21 cellular contexts compared by ENCODE assay signal in the genomic region with DNA sequence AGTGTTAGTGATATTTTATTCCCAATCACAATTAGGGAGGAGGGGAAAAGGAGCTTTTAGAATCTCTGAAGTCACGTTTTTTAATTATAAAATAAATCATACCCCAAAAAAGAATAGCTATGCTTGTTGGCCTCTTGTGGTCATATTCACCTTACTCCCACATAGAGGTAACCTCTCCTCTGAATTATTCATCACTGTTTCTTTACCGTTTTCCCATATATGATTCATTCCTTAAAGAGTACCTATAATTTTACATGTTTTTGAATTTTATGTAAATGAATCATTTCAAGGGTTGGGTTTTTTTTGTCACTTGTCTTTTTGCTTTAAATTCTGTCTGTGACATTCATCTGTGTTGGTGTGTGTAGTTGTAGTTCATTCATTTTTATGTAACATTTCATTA. TPM values are rescaled to one million over a fixed set of nuclear protein-coding genes. Genes with fewer than 3 reads are reported as not detected.
"Had no signal": no experiment of that assay in that cellular context is flagged by ENCODE, and none has a peak within 500 bp of the region (broad histone marks: within the 10 kb centered on the region; RNA-seq: fewer than 3 reads in every experiment).

No MANE protein-coding gene starts in this region.

- H3K27ac Mint-ChIP-seq: dendritic cell treated with granulocyte-macrophage colony-stimulating factor and Interleukin-4, amounts not matched to agents 40 ng/mL and 50 ng/mL, for 4 days; effector memory CD8-positive, alpha-beta T cell; naive thymus-derived CD8-positive, alpha-beta T cell; stimulated activated memory B cell treated with anti-CD40 and anti-IgM and Interleukin-4, amounts not matched to agents 10 μg/mL and 1 μg/mL and 100 μg/mL, for 72 hours had no signal

- H3K9me3 ChIP-seq: esophagus squamous epithelium, gastroesophageal sphincter, mucosa of descending colon, neutrophil, psoas muscle, right lobe of liver had no signal

- H3K36me3 ChIP-seq: esophagus squamous epithelium, gastroesophageal sphincter, neutrophil, right lobe of liver had no signal

- H3K4me3 Mint-ChIP-seq: dendritic cell treated with granulocyte-macrophage colony-stimulating factor and Interleukin-4, amounts not matched to agents 40 ng/mL and 50 ng/mL, for 4 days; effector memory CD8-positive, alpha-beta T cell; stimulated activated memory B cell treated with anti-CD40 and anti-IgM and Interleukin-4, amounts not matched to agents 10 μg/mL and 1 μg/mL and 100 μg/mL, for 72 hours had no signal

- H3K27me3 ChIP-seq: neutrophil, right lobe of liver had no signal

- H3K27ac ChIP-seq: esophagus squamous epithelium, gastroesophageal sphincter, neutrophil, psoas muscle, right lobe of liver had no signal

- H3K36me3 Mint-ChIP-seq: naive thymus-derived CD8-positive, alpha-beta T cell had no signal

- H3K4me3 ChIP-seq: esophagus squamous epithelium, gastroesophageal sphincter, mucosa of descending colon, psoas muscle, right lobe of liver had no signal

- H3K27me3 Mint-ChIP-seq: dendritic cell treated with granulocyte-macrophage colony-stimulating factor and Interleukin-4, amounts not matched to agents 40 ng/mL and 50 ng/mL, for 4 days; stimulated activated memory B cell treated with anti-CD40 and anti-IgM and Interleukin-4, amounts not matched to agents 10 μg/mL and 1 μg/mL and 100 μg/mL, for 72 hours had no signal

- DNase-seq: effector memory CD8-positive, alpha-beta T cell; esophagus squamous epithelium; foreskin fibroblast; glutamatergic neuron; islet precursor cell; mammary epithelial cell; mucosa of descending colon; naive thymus-derived CD8-positive, alpha-beta T cell; psoas muscle; retina; right lobe of liver; stimulated activated CD4-positive, alpha-beta T cell treated with anti-CD3 and anti-CD28 coated beads, Interleukin-15, amount 100 ng/mL, for 24 hours; stimulated activated CD4-positive, alpha-beta T cell treated with anti-CD3 and anti-CD28 coated beads, Interleukin-1b, Interleukin-23, amount 100 ng/mL, for 48 hours; stimulated activated CD4-positive, alpha-beta T cell treated with anti-CD3 and anti-CD28 coated beads, Interleukin-4, amount 100 ng/mL, for 24 hours; trophoblast cell had no signal

- ATAC-seq: effector memory CD8-positive, alpha-beta T cell; gastroesophageal sphincter; left lobe of liver; mucosa of descending colon; naive thymus-derived CD8-positive, alpha-beta T cell; psoas muscle; right lobe of liver; stimulated activated memory B cell treated with anti-CD40 and anti-IgM and Interleukin-4, amounts not matched to agents 10 μg/mL and 1 μg/mL and 100 μg/mL, for 72 hours had no signal

- H3K9me3 Mint-ChIP-seq: dendritic cell treated with granulocyte-macrophage colony-stimulating factor and Interleukin-4, amounts not matched to agents 40 ng/mL and 50 ng/mL, for 4 days; effector memory CD8-positive, alpha-beta T cell; naive thymus-derived CD8-positive, alpha-beta T cell; stimulated activated memory B cell treated with anti-CD40 and anti-IgM and Interleukin-4, amounts not matched to agents 10 μg/mL and 1 μg/mL and 100 μg/mL, for 72 hours had no signal

RNA-seq across cellular contexts. Expression of a gene that starts 4.1 kb away (rescaled TPM):
- polyA plus RNA-seq: neural cell had no signal
